ENCODE assay signal across 1 cellular context in the genomic region with DNA sequence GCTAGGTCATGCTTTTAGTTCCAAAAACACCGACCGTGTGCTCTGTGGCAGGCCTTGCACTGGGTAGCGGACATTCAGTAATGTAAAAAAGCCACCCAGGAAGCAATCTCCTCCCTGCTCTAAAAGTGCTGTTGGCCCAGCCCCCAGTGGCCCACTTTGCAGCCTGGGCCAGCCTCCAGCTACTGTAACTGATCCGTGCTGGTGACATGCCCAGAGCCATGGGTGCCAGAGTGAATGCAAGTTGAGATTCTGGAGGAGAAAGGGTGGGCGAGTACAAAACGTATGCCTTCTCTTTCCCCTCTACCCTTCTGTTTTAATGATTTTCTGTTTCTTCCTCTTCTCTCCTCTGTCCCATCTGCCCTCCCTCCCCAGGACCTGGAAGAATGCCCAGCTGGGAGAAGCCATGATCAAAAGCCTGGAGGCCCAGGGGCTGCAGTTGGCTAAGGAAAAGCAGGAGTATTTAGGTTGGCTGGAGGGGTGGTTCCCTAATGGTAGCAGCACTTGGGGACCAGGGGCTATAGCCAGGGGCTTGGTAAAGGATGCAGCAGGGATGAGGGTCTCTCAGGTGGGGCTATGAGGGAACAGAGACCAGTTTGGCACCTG.
TF ChIP-seq lines count a peak whose summit lies in the region.

No MANE protein-coding gene starts in this region.

TF ChIP-seq in HepG2, 621 proteins besides CTCF, POLR2A, EP300 and RAD21 (continued from another document):
- TF ChIP-seq, protein P1, sequence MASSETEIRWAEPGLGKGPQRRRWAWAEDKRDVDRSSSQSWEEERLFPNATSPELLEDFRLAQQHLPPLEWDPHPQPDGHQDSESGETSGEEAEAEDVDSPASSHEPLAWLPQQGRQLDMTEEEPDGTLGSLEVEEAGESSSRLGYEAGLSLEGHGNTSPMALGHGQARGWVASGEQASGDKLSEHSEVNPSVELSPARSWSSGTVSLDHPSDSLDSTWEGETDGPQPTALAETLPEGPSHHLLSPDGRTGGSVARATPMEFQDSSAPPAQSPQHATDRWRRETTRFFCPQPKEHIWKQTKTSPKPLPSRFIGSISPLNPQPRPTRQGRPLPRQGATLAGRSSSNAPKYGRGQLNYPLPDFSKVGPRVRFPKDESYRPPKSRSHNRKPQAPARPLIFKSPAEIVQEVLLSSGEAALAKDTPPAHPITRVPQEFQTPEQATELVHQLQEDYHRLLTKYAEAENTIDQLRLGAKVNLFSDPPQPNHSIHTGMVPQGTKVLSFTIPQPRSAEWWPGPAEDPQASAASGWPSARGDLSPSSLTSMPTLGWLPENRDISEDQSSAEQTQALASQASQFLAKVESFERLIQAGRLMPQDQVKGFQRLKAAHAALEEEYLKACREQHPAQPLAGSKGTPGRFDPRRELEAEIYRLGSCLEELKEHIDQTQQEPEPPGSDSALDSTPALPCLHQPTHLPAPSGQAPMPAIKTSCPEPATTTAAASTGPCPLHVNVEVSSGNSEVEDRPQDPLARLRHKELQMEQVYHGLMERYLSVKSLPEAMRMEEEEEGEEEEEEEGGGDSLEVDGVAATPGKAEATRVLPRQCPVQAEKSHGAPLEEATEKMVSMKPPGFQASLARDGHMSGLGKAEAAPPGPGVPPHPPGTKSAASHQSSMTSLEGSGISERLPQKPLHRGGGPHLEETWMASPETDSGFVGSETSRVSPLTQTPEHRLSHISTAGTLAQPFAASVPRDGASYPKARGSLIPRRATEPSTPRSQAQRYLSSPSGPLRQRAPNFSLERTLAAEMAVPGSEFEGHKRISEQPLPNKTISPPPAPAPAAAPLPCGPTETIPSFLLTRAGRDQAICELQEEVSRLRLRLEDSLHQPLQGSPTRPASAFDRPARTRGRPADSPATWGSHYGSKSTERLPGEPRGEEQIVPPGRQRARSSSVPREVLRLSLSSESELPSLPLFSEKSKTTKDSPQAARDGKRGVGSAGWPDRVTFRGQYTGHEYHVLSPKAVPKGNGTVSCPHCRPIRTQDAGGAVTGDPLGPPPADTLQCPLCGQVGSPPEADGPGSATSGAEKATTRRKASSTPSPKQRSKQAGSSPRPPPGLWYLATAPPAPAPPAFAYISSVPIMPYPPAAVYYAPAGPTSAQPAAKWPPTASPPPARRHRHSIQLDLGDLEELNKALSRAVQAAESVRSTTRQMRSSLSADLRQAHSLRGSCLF (CRISPR knock-in tag; IDR thresholded peaks at IDR 0.05; ENCODE audit: borderline replicate concordance) = no peak
